18 cellular contexts compared by ENCODE assay signal in the genomic region with DNA sequence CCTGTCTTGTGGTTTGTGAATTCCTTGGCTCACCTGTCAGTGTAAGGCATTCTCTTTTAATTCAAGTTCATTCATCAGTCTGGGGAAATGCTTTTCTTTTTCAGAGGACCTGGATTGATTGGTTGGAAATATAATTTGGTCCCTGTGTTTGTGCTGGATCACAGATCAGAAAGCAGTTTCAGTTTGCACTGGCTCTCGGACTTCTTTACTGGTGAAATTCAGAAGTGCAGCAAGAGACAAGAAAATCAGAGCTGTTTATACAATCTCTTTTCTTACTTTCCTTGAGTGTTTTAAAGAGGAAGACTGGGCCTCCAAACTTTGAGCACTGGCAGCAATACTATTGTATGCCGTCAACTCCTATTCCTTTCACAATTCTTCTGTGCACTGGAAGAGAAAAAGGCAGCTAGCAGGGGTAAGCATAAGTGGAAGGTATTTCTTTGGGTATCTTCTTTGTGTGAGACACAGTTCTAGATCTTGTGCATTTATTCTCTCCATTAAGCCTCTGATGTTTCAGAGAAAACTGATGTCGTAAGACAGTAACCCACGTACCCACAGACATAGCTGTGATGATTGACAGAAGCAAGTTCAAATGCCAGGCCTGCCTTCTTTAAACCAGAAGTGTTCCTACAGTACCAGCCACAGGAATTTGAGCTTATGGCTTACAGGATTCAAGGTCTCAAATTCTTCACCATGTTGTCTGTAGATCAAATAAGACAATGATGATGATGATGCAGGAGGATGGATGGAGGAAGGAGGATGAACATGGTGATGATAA.
A peak's percentile ranks its signal among the peaks of the same experiment; 100 is the strongest.
DNase-seq lines count a peak whose midpoint lies in the region; ATAC-seq, FAIRE-seq and TF ChIP-seq lines count a peak whose summit lies in the region.
"Had no signal": no experiment of that assay in that cellular context is flagged by ENCODE, and none has a peak within 500 bp of the region (broad histone marks: within the 10 kb centered on the region; RNA-seq: fewer than 3 reads in every experiment).

No MANE protein-coding gene starts in this region.

- in situ Hi-C loops in mammary epithelial cell (cut with MboI; ENCODE audit: low sequenced_read_pairs in 2 of 2), result no loop called here

- H3K23me2 ChIP-seq in H1 (ENCODE audit: low read depth, low read length), result no peaks in the 10 kb centered on the region

- no peak overlapping the region for H4K91ac ChIP-seq in H1 (replicated peaks; ENCODE audit: insufficient read length, low read length)

- no peak overlapping the region for H3K14ac ChIP-seq in H1 (ENCODE audit: insufficient read length)

- H3K79me2 ChIP-seq in mammary epithelial cell (ENCODE audit: insufficient read depth, low read length) (no peaks in the 10 kb centered on the region), H1 (ENCODE audit: control insufficient read depth in 1 of 2, insufficient read depth in 2 of 2, low read length in 2 of 2) (no peaks in the 10 kb centered on the region)

- H3K9me3 ChIP-seq in mammary epithelial cell (replicated peaks; ENCODE audit: insufficient read depth, low read length), result no peaks in the 10 kb centered on the region
- H3K9me3 ChIP-seq in breast epithelium, result no peaks in the 10 kb centered on the region
- H3K9me3 ChIP-seq in H1 (ENCODE audit: insufficient read depth in 2 of 2, low read depth in 1 of 2, low read length in 1 of 2), result no peaks in the 10 kb centered on the region
- H3K9me3 ChIP-seq: body of pancreas, esophagus squamous epithelium, left ventricle myocardium inferior had no signal

- TF ChIP-seq EP300 in H1 (IDR thresholded peaks at IDR 0.05; ENCODE audit: borderline replicate concordance in 1 of 2, low read depth in 2 of 2, low read length in 2 of 2), result no peak

- no TSS peak for BruUV-seq in mammary epithelial cell (replicated peaks; lab: Mats Ljungman, UMichigan)

- no peak for FAIRE-seq in H1 (lab: Jason Lieb, UNC)
- peak; percentile 89 for FAIRE-seq in urothelium cell line (lab: Jason Lieb, UNC)

- POLR2A ChIA-PET in H1 (lab: Charles Lee; ENCODE audit: partially characterized antibody), result no interaction called here

- H3K4ac ChIP-seq in H1 (replicated peaks; ENCODE audit: insufficient read length, low read depth, low read length), result no peak overlapping the region

- H3K36me3 ChIP-seq in mammary epithelial cell (ENCODE audit: insufficient read depth, low read length) (no peaks in the 10 kb centered on the region), breast epithelium (no peaks in the 10 kb centered on the region), H1 (ENCODE audit: control insufficient read depth in 2 of 4, insufficient read depth in 4 of 4, low read length in 3 of 4) (no peaks in the 10 kb centered on the region)
- H3K36me3 ChIP-seq: esophagus squamous epithelium, left ventricle myocardium inferior had no signal

- H3K27ac ChIP-seq in mammary epithelial cell (ENCODE audit: insufficient read depth, low read depth, low read length) (no peak overlapping the region), breast epithelium (peak overlapping the region in 1 of 2 donors; percentile 32), H1 (ENCODE audit: low read depth, low read length) (no peak overlapping the region)
- H3K27ac ChIP-seq: 22Rv1, body of pancreas, dorsolateral prefrontal cortex, left ventricle myocardium inferior had no signal

- H4K5ac ChIP-seq in H1 (ENCODE audit: insufficient read length, low read depth, low read length), result no peak overlapping the region

- dilution Hi-C loops in mammary epithelial cell (cut with HindIII; ENCODE audit: low sequenced_read_pairs), result no loop called here

- peak overlapping the region; percentile 63 for H3K4me2 ChIP-seq in mammary epithelial cell (ENCODE audit: insufficient read depth, low read depth, low read length)
- no peak overlapping the region for H3K4me2 ChIP-seq in H1 (ENCODE audit: insufficient read depth in 1 of 2, low read depth in 2 of 2, low read length in 2 of 2)

- H2AFZ ChIP-seq in mammary epithelial cell (ENCODE audit: low read depth, low read length) (peak overlapping the region; percentile 79), H1 (ENCODE audit: low read length) (peak overlapping the region; percentile 72; the same call in 1 of the 2 replicates)

- no peak overlapping the region for H2BK12ac ChIP-seq in H1 (ENCODE audit: low read depth, low read length)

- no peak overlapping the region for H2AK5ac ChIP-seq in H1 (ENCODE audit: low read depth, low read length)

- H2BK120ac ChIP-seq in H1 (replicated peaks; ENCODE audit: low read depth, low read length), result no peak overlapping the region

- no peak overlapping the region for H3K9ac ChIP-seq in mammary epithelial cell (ENCODE audit: insufficient read depth, low read length)
- no peak overlapping the region for H3K9ac ChIP-seq in H1 (replicated peaks in 1 of 4; ENCODE audit: extremely low read depth in 1 of 4, low read depth in 3 of 4, low read length in 3 of 4)

- CTCF ChIA-PET in mammary epithelial cell (lab: Charles Lee; ENCODE audit: low non-redundant PET) (interaction anchor here (0.5 kb wide), 1 partner anchor 323 kb away, joined by 3 read pairs; no protein-coding TSS in a partner anchor), H1 (lab: Charles Lee; ENCODE audit: partially characterized antibody) (interaction anchor here (1.2 kb wide), 1 partner anchor 56 kb away, joined by 3 read pairs; no protein-coding TSS in a partner anchor)

- no peak for ATAC-seq in GM18519 (IDR thresholded peaks at IDR 0.05; ENCODE audit: low FRiP score, unreplicated experiment)
- ATAC-seq: body of pancreas; HCT116; naive thymus-derived CD4-positive, alpha-beta T cell had no signal

- H3K27me3 ChIP-seq in mammary epithelial cell (ENCODE audit: insufficient read depth, low read length) (no peaks in the 10 kb centered on the region), breast epithelium (no peaks in the 10 kb centered on the region), H1 (replicated peaks in 1 of 4; ENCODE audit: control insufficient read depth in 3 of 4, extremely low read depth in 1 of 4, insufficient read depth in 3 of 4, low read length in 3 of 4) (no peaks in the 10 kb centered on the region)
- H3K27me3 ChIP-seq: body of pancreas, dorsolateral prefrontal cortex, esophagus squamous epithelium had no signal

- H3K56ac ChIP-seq in H1 (replicated peaks; ENCODE audit: insufficient read length, low read depth, low read length), result no peak overlapping the region

- H2BK5ac ChIP-seq in H1 (ENCODE audit: low read depth, low read length), result no peak overlapping the region

- H3K4me1 ChIP-seq in mammary epithelial cell (ENCODE audit: insufficient read depth, low read length) (no peaks in the 10 kb centered on the region), breast epithelium (no peaks in the 10 kb centered on the region), H1 (replicated peaks in 1 of 4; ENCODE audit: control insufficient read depth in 3 of 4, insufficient read depth in 4 of 4, low read length in 3 of 4) (peaks cover 0 to 5% (median under 1%) of the 10 kb centered on the region in 4 experiments; a peak in 2 of 7 replicates)
- H3K4me1 ChIP-seq: body of pancreas, esophagus squamous epithelium had no signal

- no peak overlapping the region for H4K8ac ChIP-seq in H1 (ENCODE audit: extremely low read depth, insufficient read depth, low read length)

- DNase-seq in mammary epithelial cell, result no peak
- no peak for DNase-seq in breast epithelium (ENCODE audit: low spot score in 2 of 2)
- no peak for DNase-seq in H1 (ENCODE audit: low read depth in 1 of 2, low spot score in 2 of 2)
- peak; percentile 76 for DNase-seq in myocyte (ENCODE audit: low read depth)
- no peak for DNase-seq in urothelium cell line (ENCODE audit: low spot score)
- no peak for DNase-seq in NCI-H1436 (lab: John Stamatoyannopoulos, UW)
- DNase-seq in hippocampal formation (lab: John Stamatoyannopoulos, UW), result no peak
- DNase-seq: body of pancreas; CD4-positive, alpha-beta memory T cell; dorsolateral prefrontal cortex; esophagus squamous epithelium; left ventricle myocardium inferior; naive thymus-derived CD4-positive, alpha-beta T cell; NCI-H1092; RPMI8226 had no signal

- no peaks in the 10 kb centered on the region for H3K79me1 ChIP-seq in H1 (ENCODE audit: low read depth, low read length)

- intact Hi-C loops in mammary epithelial cell (cut with micrococcal nuclease), result no loop called here
- intact Hi-C loops in breast epithelium (cut with DNase I; ENCODE audit: low total_unique reads), result no loop called here

- no peak overlapping the region for H3K18ac ChIP-seq in H1 (ENCODE audit: extremely low read depth, low read length)

- no peak for TF ChIP-seq RAD21 in H1 (IDR thresholded peaks at IDR 0.05 in 1 of 2, conservative IDR thresholded peaks at IDR 0.05 in 1 of 2; ENCODE audit: low read depth in 2 of 2, low read length in 2 of 2)

- no peak for TF ChIP-seq POLR2A in breast epithelium (IDR thresholded peaks at IDR 0.05)
- TF ChIP-seq POLR2A in H1 (IDR thresholded peaks at IDR 0.05; ENCODE audit: control extremely low read depth in 1 of 2, low read depth in 2 of 2, low read length in 2 of 2), result no peak

- H3K23ac ChIP-seq in H1 (ENCODE audit: insufficient read length), result no peak overlapping the region

- no peak for TF ChIP-seq CTCF in mammary epithelial cell (conservative IDR thresholded peaks at IDR 0.05 in 1 of 2, IDR thresholded peaks at IDR 0.05 in 1 of 2; ENCODE audit: extremely low read depth in 1 of 2, insufficient read depth in 1 of 2, low read depth in 1 of 2, low read length in 2 of 2)
- TF ChIP-seq CTCF in breast epithelium (IDR thresholded peaks at IDR 0.05), result peak in 1 of 3 donors; percentile 8
- no peak for TF ChIP-seq CTCF in H1 (IDR thresholded peaks at IDR 0.05; ENCODE audit: control extremely low read depth in 1 of 3, insufficient read depth in 1 of 3, low read depth in 1 of 3, low read length in 3 of 3)

- peak overlapping the region in 2 of 3 experiments; percentile 3 to 13 for H3K4me3 ChIP-seq in mammary epithelial cell (replicated peaks in 1 of 3; ENCODE audit: insufficient read depth in 1 of 3, low read depth in 2 of 3, low read length in 3 of 3)
- peak overlapping the region in 1 of 3 donors; percentile 32 for H3K4me3 ChIP-seq in breast epithelium
- H3K4me3 ChIP-seq in H1 (ENCODE audit: extremely low read depth in 1 of 4, insufficient read depth in 2 of 4, low read depth in 3 of 4, low read length in 4 of 4), result no peak overlapping the region
- H3K4me3 ChIP-seq: body of pancreas, left ventricle myocardium inferior had no signal

- H2BK15ac ChIP-seq in H1 (ENCODE audit: low read length), result no peak overlapping the region

- no peak overlapping the region for H2BK20ac ChIP-seq in H1 (ENCODE audit: low read length)

- H4K20me1 ChIP-seq in mammary epithelial cell (ENCODE audit: insufficient read depth, low read length) (no peaks in the 10 kb centered on the region), H1 (replicated peaks in 1 of 2; ENCODE audit: control insufficient read depth in 1 of 2, insufficient read depth in 2 of 2, low read length in 2 of 2) (no peaks in the 10 kb centered on the region)

- 36% methylated on average over 4 of the region's 4 CpGs for WGBS in mammary epithelial cell (ENCODE audit: low coverage, missing lambda C conversion rate)
- 95% methylated on average over 4 of the region's 4 CpGs; no CpG with 5 or more reads in 1 of the 2 experiments for WGBS in H1 (ENCODE audit: extremely low coverage in 1 of 2, insufficient coverage in 1 of 2, insufficient read length in 1 of 2, insufficient replicate concordance in 2 of 2, low coverage in 1 of 2, low lambda C conversion rate in 2 of 2, missing lambda C conversion rate in 1 of 2), 2 experiments

TF ChIP-seq in H1, 55 proteins besides CTCF, POLR2A, EP300 and RAD21 (continues in another document):
- no peak for TF ChIP-seq POU5F1 (IDR thresholded peaks at IDR 0.05; ENCODE audit: low read depth, low read length)
- no peak for TF ChIP-seq SP1 (IDR thresholded peaks at IDR 0.05; ENCODE audit: low read depth, low read length)

Comparison
In these comparisons a context has a peak if more than half of its experiments do, and no peak if none do; other contexts are left out.
1. H3K4me3 ChIP-seq: peak in mammary epithelial cell (2 of 3); none in H1 (0 of 4).